ENCODE assay signal across 19 cellular contexts in the genomic region with DNA sequence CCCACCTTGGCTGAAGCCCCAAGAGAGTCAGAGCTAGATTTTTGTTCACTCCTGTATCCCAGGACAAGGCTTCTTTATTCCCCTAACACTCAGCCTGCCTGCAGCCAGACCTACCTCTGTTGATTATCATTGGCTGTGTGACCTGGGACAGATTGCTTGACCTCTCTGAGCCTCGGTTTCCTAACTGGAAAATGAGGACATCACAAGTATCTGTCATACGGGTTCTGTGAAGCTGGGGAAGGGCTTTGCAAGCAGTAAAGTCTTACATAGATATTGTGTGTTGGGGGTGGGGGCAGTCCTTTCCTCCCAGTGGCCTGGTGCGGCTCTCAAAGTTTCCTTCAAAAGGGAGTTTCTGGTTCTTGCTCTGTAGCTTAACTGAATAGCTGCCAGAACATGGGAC. TPM values are rescaled to one million over a fixed set of nuclear protein-coding genes. Genes with fewer than 3 reads are reported as not detected.
DNase-seq lines count a peak whose midpoint lies in the region; ATAC-seq, FAIRE-seq and TF ChIP-seq lines count a peak whose summit lies in the region.
"Had no signal": no experiment of that assay in that cellular context is flagged by ENCODE, and none has a peak within 500 bp of the region (broad histone marks: within the 10 kb centered on the region; RNA-seq: fewer than 3 reads in every experiment).

No MANE protein-coding gene starts in this region.

- H3K4me1 ChIP-seq in HEK293 (ENCODE audit: control insufficient read depth, insufficient read depth, low read length) (peaks cover 5% of the 10 kb centered on the region), GM12878 (ENCODE audit: control insufficient read depth, insufficient read depth, low read length) (peaks cover 37% of the 10 kb centered on the region), trophoblast cell (ENCODE audit: control insufficient read depth in 1 of 2, insufficient read depth in 2 of 2, low read length in 2 of 2) (peaks cover 26 to 29% of the 10 kb centered on the region in 2 experiments), GM23248 (ENCODE audit: insufficient read depth) (peaks cover 15% of the 10 kb centered on the region)

- TF ChIP-seq EP300 in GM12878 (IDR thresholded peaks at IDR 0.05; ENCODE audit: borderline replicate concordance in 1 of 2, control insufficient read depth in 1 of 2, low read depth in 2 of 2, low read length in 2 of 2): no peak

- peaks cover 23% of the 10 kb centered on the region for H3K79me1 ChIP-seq in trophoblast cell (ENCODE audit: low read length)

- H3K4me3 Mint-ChIP-seq in T-helper 2 cell treated with Interferon-gamma antibody and Interleukin-4, amounts not matched to agents 5 μg/mL and 100 μg/mL, for 36 hours: peak overlapping the region; percentile 29

- no peak overlapping the region for H4K8ac ChIP-seq in trophoblast cell (ENCODE audit: low read depth, low read length)

- H3K23ac ChIP-seq in trophoblast cell (ENCODE audit: low read length): no peak overlapping the region

- H4K91ac ChIP-seq in trophoblast cell (ENCODE audit: low read depth, low read length): peak overlapping the region; percentile 65

- ATAC-seq in GM12878: no peak
- ATAC-seq: PC-3 had no signal

- H3K4me1 Mint-ChIP-seq in T-helper 2 cell treated with Interferon-gamma antibody and Interleukin-4, amounts not matched to agents 5 μg/mL and 100 μg/mL, for 36 hours (ENCODE audit: low read depth): peaks cover 47% of the 10 kb centered on the region

- TF ChIP-seq POLR2A in GM12878 (IDR thresholded peaks at IDR 0.05; ENCODE audit: low read depth, low read length): no peak

- RAD21 ChIA-PET in GM12878 (lab: Charles Lee; ENCODE audit: unreplicated experiment): interaction anchor here (0.8 to 4.2 kb wide), 11 partner anchors 10 to 124 kb away, joined by 3 to 38 read pairs (median 7); no protein-coding TSS in a partner anchor

- intact Hi-C loops in GM12878 (cut with micrococcal nuclease; ENCODE audit: unreplicated experiment) (loop anchor here (2.0 kb wide), 1 partner anchor 118 kb away; no protein-coding TSS in a partner anchor), dorsolateral prefrontal cortex (cut with DNase I) (loop anchor here in 1 of 2 donors (5.0 kb wide), 1 partner anchor 33 kb away; no protein-coding TSS in a partner anchor)

- in situ Hi-C loops in GM12878 (cut with MboI): no loop called here
- in situ Hi-C loops in GM23248 (cut with MboI): no loop called here

- FAIRE-seq in GM12878 (lab: Jason Lieb, UNC): no peak

- H3K36me3 ChIP-seq in HEK293 (ENCODE audit: control insufficient read depth in 2 of 2, insufficient read depth in 1 of 2, low read length in 2 of 2) (no peaks in the 10 kb centered on the region), GM12878 (ENCODE audit: control insufficient read depth in 2 of 2, insufficient read depth in 2 of 2, low read length in 1 of 2) (no peaks in the 10 kb centered on the region; a peak in 1 of 4 replicates), trophoblast cell (ENCODE audit: control insufficient read depth in 1 of 2, insufficient read depth in 2 of 2, low read length in 2 of 2) (no peaks in the 10 kb centered on the region), GM23248 (ENCODE audit: low read depth) (no peaks in the 10 kb centered on the region)
- H3K36me3 ChIP-seq: SJCRH30 had no signal

- H2AFZ ChIP-seq in GM12878 (ENCODE audit: control insufficient read depth, low read depth, low read length) (no peak overlapping the region), trophoblast cell (ENCODE audit: insufficient read depth, low read length, poor library complexity) (no peak overlapping the region), GM23248 (no peak overlapping the region)

- H3F3A ChIP-seq in GM23248 (ENCODE audit: insufficient read depth): peaks cover 29% of the 10 kb centered on the region

- peak overlapping the region; percentile 2 for H3K4ac ChIP-seq in trophoblast cell (ENCODE audit: low read depth, low read length)

- no peak for TF ChIP-seq RAD21 in GM12878 (IDR thresholded peaks at IDR 0.05; ENCODE audit: insufficient read depth, low read depth, low read length)

- SMC1A ChIA-PET in GM12878 (lab: Charles Lee; ENCODE audit: uncharacterized antibody, unreplicated experiment): interaction anchor here (0.9 to 2.7 kb wide), 15 partner anchors 8 to 128 kb away, joined by 3 to 22 read pairs (median 4); no protein-coding TSS in a partner anchor

- POLR2A ChIA-PET in HEK293 (lab: Yijun Ruan, JAX) (no interaction called here), GM12878 (lab: Charles Lee) (interaction anchor here (0.7 to 4.3 kb wide), 7 partner anchors 7 to 123 kb away, joined by 4 to 30 read pairs (median 10); no protein-coding TSS in a partner anchor)

- H3K27ac ChIP-seq in HEK293 (ENCODE audit: extremely low read depth, low read depth, low read length) (no peak overlapping the region), GM12878 (ENCODE audit: control insufficient read depth, insufficient read depth) (peak overlapping the region; percentile 74), trophoblast cell (ENCODE audit: low read depth, low read length) (peak overlapping the region; percentile 13), dorsolateral prefrontal cortex (no peak overlapping the region), GM23248 (no peak overlapping the region)
- H3K27ac ChIP-seq: 22Rv1, HL-60, SJCRH30 had no signal

- H4K20me1 ChIP-seq in GM12878 (ENCODE audit: control insufficient read depth, insufficient read depth) (no peaks in the 10 kb centered on the region), GM23248 (ENCODE audit: insufficient read depth) (no peaks in the 10 kb centered on the region)

- peak overlapping the region; percentile 26 for H2BK120ac ChIP-seq in trophoblast cell (ENCODE audit: insufficient read depth, low read length, poor library complexity)

- H2BK5ac ChIP-seq in trophoblast cell (ENCODE audit: low read depth, low read length, poor library complexity): peak overlapping the region; percentile 21

- H3K27me3 ChIP-seq in GM12878 (replicated peaks in 1 of 2; ENCODE audit: control insufficient read depth in 2 of 2, insufficient read depth in 2 of 2, low read length in 1 of 2): no peaks in the 10 kb centered on the region
- H3K27me3 ChIP-seq in trophoblast cell (ENCODE audit: insufficient read depth, low read length): no peaks in the 10 kb centered on the region
- no peaks in the 10 kb centered on the region for H3K27me3 ChIP-seq in dorsolateral prefrontal cortex
- H3K27me3 ChIP-seq in GM23248 (replicated peaks; ENCODE audit: insufficient read depth): no peaks in the 10 kb centered on the region
- H3K27me3 ChIP-seq: SJCRH30 had no signal

- peaks cover 10% of the 10 kb centered on the region for H3K36me3 Mint-ChIP-seq in T-helper 2 cell treated with Interferon-gamma antibody and Interleukin-4, amounts not matched to agents 5 μg/mL and 100 μg/mL, for 36 hours (ENCODE audit: low read depth)

- no peak overlapping the region for H2AK5ac ChIP-seq in trophoblast cell (ENCODE audit: low read length)

- WGBS in GM12878 (ENCODE audit: insufficient coverage, insufficient replicate concordance, low lambda C conversion rate, missing lambda C conversion rate): 90% methylated on average over 3 of the region's 3 CpGs
- no CpG with 5 or more reads among the region's 3 CpGs for WGBS in trophoblast cell (ENCODE audit: extremely low coverage, insufficient coverage, insufficient read length)
- 88 to 98% methylated on average over 3 of the region's 3 CpGs for WGBS in GM23248 (ENCODE audit: low coverage in 1 of 2, low lambda C conversion rate in 2 of 2, missing lambda C conversion rate in 2 of 2), 2 experiments

- TF ChIP-seq CTCF in HEK293 (tag by site-specific recombination; IDR thresholded peaks at IDR 0.05) (no peak), GM12878 (IDR thresholded peaks at IDR 0.05 in 2 of 3, conservative IDR thresholded peaks at IDR 0.05 in 1 of 3; ENCODE audit: control insufficient read depth in 2 of 3, extremely low read depth in 1 of 3, insufficient read depth in 1 of 3, low read depth in 3 of 3, low read length in 3 of 3) (no peak), dorsolateral prefrontal cortex (IDR thresholded peaks at IDR 0.05 in 54 of 56, conservative IDR thresholded peaks at IDR 0.05 in 2 of 56; ENCODE audit: low read depth in 1 of 56, partially characterized antibody in 56 of 56) (no peak)

- no TSS peak for BruUV-seq in GM12878 (replicated peaks; lab: Mats Ljungman, UMichigan)

- H3K9me3 Mint-ChIP-seq in T-helper 2 cell treated with Interferon-gamma antibody and Interleukin-4, amounts not matched to agents 5 μg/mL and 100 μg/mL, for 36 hours: no peaks in the 10 kb centered on the region

- H3K79me2 ChIP-seq in GM12878 (ENCODE audit: control insufficient read depth, insufficient read depth, low read length): peaks cover 26% of the 10 kb centered on the region
- H3K79me2 ChIP-seq in trophoblast cell (ENCODE audit: control insufficient read depth, insufficient read depth, low read length, poor library complexity): peaks cover 14% of the 10 kb centered on the region
- peaks cover 15% of the 10 kb centered on the region for H3K79me2 ChIP-seq in GM23248 (ENCODE audit: insufficient read depth)

- no peaks in the 10 kb centered on the region for H3K27me3 Mint-ChIP-seq in T-helper 2 cell treated with Interferon-gamma antibody and Interleukin-4, amounts not matched to agents 5 μg/mL and 100 μg/mL, for 36 hours (ENCODE audit: low read depth)

- H3K9me3 ChIP-seq in HEK293 (ENCODE audit: control insufficient read depth, insufficient read depth, low read depth, low read length) (no peaks in the 10 kb centered on the region), GM12878 (replicated peaks; ENCODE audit: control insufficient read depth, insufficient read depth, low read length) (no peaks in the 10 kb centered on the region), trophoblast cell (ENCODE audit: insufficient read depth, low read depth, low read length) (no peaks in the 10 kb centered on the region), GM23248 (ENCODE audit: low read depth) (no peaks in the 10 kb centered on the region)
- H3K9me3 ChIP-seq: SJCRH30 had no signal

- no peak for DNase-seq in T-helper 2 cell treated with Interferon-gamma antibody and Interleukin-4, amounts not matched to agents 5 μg/mL and 100 μg/mL, for 36 hours (ENCODE audit: low spot score)
- DNase-seq in T-helper 2 cell (no peak), GM12878 (ENCODE audit: low read depth, low spot score) (no peak), trophoblast cell (peak in 1 of 2 donors; percentile 45), dorsolateral prefrontal cortex (no peak), GM23248 (no peak), NCI-H2196 (lab: John Stamatoyannopoulos, UW; ENCODE audit: unreplicated experiment) (no peak)
- DNase-seq: HCEC 1CT, KG1, NCI-H1092, NCI-H146, NCI-H2081, NCI-H510A, NCI-H774, PC-3, SJCRH30 had no signal

- H3K9ac ChIP-seq in GM12878 (ENCODE audit: control insufficient read depth, insufficient read depth, low read length): 0 out of 2 replicates have a peak overlapping the region, but pooled peaks have one; percentile 12
- H3K9ac ChIP-seq in trophoblast cell (ENCODE audit: low read length): no peak overlapping the region
- no peak overlapping the region for H3K9ac ChIP-seq in GM23248

- no peaks in the 10 kb centered on the region for H3K9me2 ChIP-seq in GM23248 (ENCODE audit: insufficient read depth)

- peak overlapping the region; percentile 52 for H3K4me2 ChIP-seq in GM12878 (ENCODE audit: control insufficient read depth, insufficient read depth)
- H3K4me2 ChIP-seq in trophoblast cell (ENCODE audit: low read length): no peak overlapping the region
- H3K4me2 ChIP-seq in GM23248 (ENCODE audit: unreplicated experiment): no peak overlapping the region

- no peak overlapping the region for H3K14ac ChIP-seq in trophoblast cell (ENCODE audit: low read length)

- H2BK12ac ChIP-seq in trophoblast cell (ENCODE audit: low read length): peak overlapping the region; percentile 37

- CTCF ChIA-PET in HEK293 (lab: Yijun Ruan, JAX) (interaction anchor here (0.9 kb wide), 1 partner anchor 128 kb away, joined by 3 read pairs; no protein-coding TSS in a partner anchor), GM12878 (lab: Yijun Ruan, JAX) (interaction anchor here (0.5 to 1.8 kb wide), 6 partner anchors 8 to 527 kb away, joined by 3 to 6 read pairs (median 4); no protein-coding TSS in a partner anchor)

- H3K18ac ChIP-seq in trophoblast cell (ENCODE audit: low read length): peak overlapping the region; percentile 3

- H3K27ac Mint-ChIP-seq in T-helper 2 cell treated with Interferon-gamma antibody and Interleukin-4, amounts not matched to agents 5 μg/mL and 100 μg/mL, for 36 hours: no peak overlapping the region

- H3K4me3 ChIP-seq in HEK293 (ENCODE audit: low read depth, low read length) (no peak overlapping the region), GM12878 (0 out of 2 replicates have a peak overlapping the region, but pooled peaks have one; percentile 28), trophoblast cell (ENCODE audit: low read depth, low read length) (no peak overlapping the region), dorsolateral prefrontal cortex (no peak overlapping the region), GM23248 (no peak overlapping the region)
- H3K4me3 ChIP-seq: SJCRH30 had no signal

- no peak overlapping the region for H4K12ac ChIP-seq in trophoblast cell (ENCODE audit: low read depth, low read length)

RNA-seq across cellular contexts. Expression of a gene that starts 2.5 kb away (rescaled TPM):
- total RNA-seq in GM12878 (2013; cell fraction: nucleolus; rRNA removed): 174 and 184 TPM in 2 replicates
- total RNA-seq in GM12878 (2014; rRNA removed) (50.0 and 58.0 TPM in 2 replicates), GM12878 (2014; rRNA removed; fragmentation: Illumina TruSeq; extraction: Trizol) (51.8 and 53.8 TPM in 2 replicates), GM12878 (2021) (136 and 142 TPM in 2 replicates), dorsolateral prefrontal cortex (100 to 1,000 TPM in 3 of 120 experiments, 10 to 100 TPM in 117; 31.2 to 112 (median 51.6) TPM)
- polyA plus RNA-seq in GM12878 (2011; ENCODE audit: low read depth): 62.2 TPM
- polyA plus RNA-seq in GM12878 (2011; rRNA removed) (131 and 161 TPM in 2 replicates), GM12878 (2014; fragmentation: Illumina TruSeq; extraction: Trizol) (68.6 and 87.1 TPM in 2 replicates), GM12878 (2014; fragmentation: Nextera tagmentation; extraction: Ambion mirVana) (10 to 100 TPM; 31.3 to 33.2 TPM), GM12878 (2014; rRNA removed) (91.3 and 96.0 TPM in 2 replicates), GM12878 (2016; fragmentation: Nextera tagmentation; extraction: Ambion mirVana) (100 to 1,000 TPM in 1 of 2 experiments, 10 to 100 TPM in 1; 97.0 to 104 TPM), GM23248 (2016; fragmentation: Nextera tagmentation; extraction: Ambion mirVana) (69.6 and 69.7 TPM in 2 replicates)
- polyA plus RNA-seq in GM12878 (2011; cell fraction: cytosol; rRNA removed): 171 and 176 TPM in 2 replicates
- polyA plus RNA-seq in GM12878 (2011; cell fraction: nucleus; rRNA removed): 186 and 192 TPM in 2 replicates
- polyA plus RNA-seq in GM12878 (2012): 79.3 and 129 TPM in 2 replicates
- polyA minus RNA-seq in GM12878 (2011; rRNA and poly(A)+ RNA removed): 210 and 248 TPM in 2 replicates
- 53.5 and 58.5 TPM in 2 replicates for polyA minus RNA-seq in GM12878 (2011; cell fraction: cytosol; rRNA and poly(A)+ RNA removed)
- polyA minus RNA-seq in GM12878 (2011; cell fraction: nucleus; rRNA and poly(A)+ RNA removed): 60.7 and 78.1 TPM in 2 replicates
- polyA plus RNA-seq in trophoblast cell (2013): 51.6 and 53.5 TPM in 2 replicates
- total RNA-seq in GM23248 (2014; rRNA removed; shearing (Covaris generic)): 33.0 and 43.7 TPM in 2 replicates

Comparison
In these comparisons a context has a peak if more than half of its experiments do, and no peak if none do; other contexts are left out.
1. H3K27ac ChIP-seq: peak in GM12878 (single experiment) and trophoblast cell (single experiment); none in HEK293 (single experiment), dorsolateral prefrontal cortex (0 of 59) and GM23248 (single experiment).